In genomic region chr11:12110201-12110713, GRCh38 we compare ENCODE assay signal across 8 cellular contexts. TPM values are rescaled to one million over a fixed set of nuclear protein-coding genes. Genes with fewer than 3 reads are reported as not detected.
DNase-seq lines count a peak whose midpoint lies in the region; TF ChIP-seq lines count a peak whose summit lies in the region.

TSS of gene MICAL2 (plus strand) at chr11:12110590. CDS start at chr11:12162156, 51,566 bp downstream.

- DNase-seq in DMS79 treated with DMSO at 0.1 percent for 48 hours (lab: John Stamatoyannopoulos, UW) (peak; percentile 88), GOT3 (lab: John Stamatoyannopoulos, UW) (peak; percentile 46), LNCaP clone FGC (ENCODE audit: low read depth) (peak; percentile 44), SHP77 treated with DMSO at 0.1 percent for 48 hours (lab: John Stamatoyannopoulos, UW) (peak; percentile 4), fibroblast of the aortic adventitia (ENCODE audit: low read depth) (peak; percentile 75), nephron progenitor cell (peak; percentile 93)
- peak; percentile 95 for DNase-seq in activated effector memory CD4-positive, alpha-beta T cell treated with anti-CD3 and anti-CD28 coated beads, Interleukin-2, amount 50 U/mL, for 16 hours

- H3K27ac Mint-ChIP-seq in nephron progenitor cell: no peak within 1 kb of the TSS
- peak within 1 kb of the TSS; percentile 89 for H3K27ac Mint-ChIP-seq in stimulated activated naive CD8-positive, alpha-beta T cell treated with anti-CD3 and anti-CD28 coated beads, Interleukin-15, Interleukin-2, amounts not matched to agents 100 ng/mL and 50 ng/mL, for 24 hours

- H3K27me3 Mint-ChIP-seq in nephron progenitor cell (ENCODE audit: low read depth, poor library complexity): peaks cover 95% of the 10 kb centered on the region
- peaks cover under 1% of the 10 kb centered on the region for H3K27me3 Mint-ChIP-seq in stimulated activated naive CD8-positive, alpha-beta T cell treated with anti-CD3 and anti-CD28 coated beads, Interleukin-15, Interleukin-2, amounts not matched to agents 100 ng/mL and 50 ng/mL, for 24 hours

- TF ChIP-seq CTCF in LNCaP clone FGC (IDR thresholded peaks at IDR 0.05; ENCODE audit: control insufficient read depth, extremely low read depth, insufficient read depth) (no peak), fibroblast of the aortic adventitia (IDR thresholded peaks at IDR 0.05; ENCODE audit: insufficient read depth, low read length) (no peak), nephron progenitor cell (IDR thresholded peaks at IDR 0.05) (no peak)

- no peaks in the 10 kb centered on the region for H3K36me3 Mint-ChIP-seq in nephron progenitor cell (ENCODE audit: low read depth)
- H3K36me3 Mint-ChIP-seq in stimulated activated naive CD8-positive, alpha-beta T cell treated with anti-CD3 and anti-CD28 coated beads, Interleukin-15, Interleukin-2, amounts not matched to agents 100 ng/mL and 50 ng/mL, for 24 hours (ENCODE audit: low read depth): no peaks in the 10 kb centered on the region

- H3K4me3 Mint-ChIP-seq in nephron progenitor cell: peak within 1 kb of the TSS; percentile 70
- H3K4me3 Mint-ChIP-seq in stimulated activated naive CD8-positive, alpha-beta T cell treated with anti-CD3 and anti-CD28 coated beads, Interleukin-15, Interleukin-2, amounts not matched to agents 100 ng/mL and 50 ng/mL, for 24 hours: peak within 1 kb of the TSS; percentile 81

- H3K4me3 ChIP-seq in LNCaP clone FGC (ENCODE audit: low read depth, low read length): peak within 1 kb of the TSS; percentile 66
- H3K4me3 ChIP-seq in fibroblast of the aortic adventitia (ENCODE audit: low read depth, low read length): peak within 1 kb of the TSS; percentile 89

- no peaks in the 10 kb centered on the region for H3K9me3 Mint-ChIP-seq in nephron progenitor cell
- H3K9me3 Mint-ChIP-seq in stimulated activated naive CD8-positive, alpha-beta T cell treated with anti-CD3 and anti-CD28 coated beads, Interleukin-15, Interleukin-2, amounts not matched to agents 100 ng/mL and 50 ng/mL, for 24 hours: no peaks in the 10 kb centered on the region

- peaks cover 6% of the 10 kb centered on the region for H3K4me1 Mint-ChIP-seq in nephron progenitor cell
- peaks cover 27% of the 10 kb centered on the region for H3K4me1 Mint-ChIP-seq in stimulated activated naive CD8-positive, alpha-beta T cell treated with anti-CD3 and anti-CD28 coated beads, Interleukin-15, Interleukin-2, amounts not matched to agents 100 ng/mL and 50 ng/mL, for 24 hours (ENCODE audit: low read depth)

RNA-seq across cellular contexts. Expression of gene MICAL2, which starts in this region (rescaled TPM):
- total RNA-seq in fibroblast of the aortic adventitia (ENCODE audit: low replicate concordance): 31.9 and 146 TPM in 2 replicates

Comparison
In these comparisons a context has a peak if more than half of its experiments do, and no peak if none do; other contexts are left out.
1. Peak in every context shown above with its lines: DNase-seq and H3K4me3 ChIP-seq.
2. DNase-seq: peak in every context shown above with its lines; median percentile 95 in activated effector memory CD4-positive, alpha-beta T cell treated with anti-CD3 and anti-CD28 coated beads, Interleukin-2, amount 50 U/mL, for 16 hours; 93 in nephron progenitor cell; 88 in DMS79 treated with DMSO at 0.1 percent for 48 hours; 75 in fibroblast of the aortic adventitia; 46 in GOT3; 44 in LNCaP clone FGC; 4 in SHP77 treated with DMSO at 0.1 percent for 48 hours.